Comparison of ENCODE assay signal across 1 cellular context in the genomic region with DNA sequence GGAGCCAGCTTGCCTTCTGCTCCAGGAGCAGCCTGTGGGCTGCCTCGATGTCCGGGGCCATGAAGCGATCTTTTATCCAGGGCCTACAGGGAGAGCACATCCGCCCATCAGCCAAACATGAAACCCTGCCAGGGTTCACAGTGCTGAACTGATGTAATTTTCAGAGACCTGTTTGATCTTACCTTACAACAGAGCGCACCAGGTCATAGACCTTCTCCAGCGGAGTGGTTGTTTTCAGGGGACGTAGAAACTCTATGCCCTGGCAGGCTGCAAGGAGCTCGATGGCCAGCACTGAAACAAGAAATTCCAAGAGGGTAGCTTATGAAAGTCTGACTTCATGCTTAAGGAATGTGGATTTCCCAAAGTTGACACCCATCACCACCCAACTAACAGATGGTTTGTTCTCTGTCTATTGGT.
TF ChIP-seq lines count a peak whose summit lies in the region.

No MANE protein-coding gene starts in this region.

TF ChIP-seq in HepG2, 621 proteins besides CTCF, POLR2A, EP300 and RAD21 (continued from another document and continues in another):
- TF ChIP-seq, protein P1, sequence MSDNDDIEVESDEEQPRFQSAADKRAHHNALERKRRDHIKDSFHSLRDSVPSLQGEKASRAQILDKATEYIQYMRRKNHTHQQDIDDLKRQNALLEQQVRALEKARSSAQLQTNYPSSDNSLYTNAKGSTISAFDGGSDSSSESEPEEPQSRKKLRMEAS (IDR thresholded peaks at IDR 0.05), result peak; percentile 63
- TF ChIP-seq SP5 (CRISPR knock-in tag; IDR thresholded peaks at IDR 0.05; ENCODE audit: borderline replicate concordance, low read depth) (no peak), HMGA1 (CRISPR knock-in tag; conservative IDR thresholded peaks at IDR 0.05) (no peak), HNF4A (CRISPR knock-in tag; IDR thresholded peaks at IDR 0.05) (peak; percentile 91), ZSCAN30 (CRISPR knock-in tag; IDR thresholded peaks at IDR 0.05) (no peak), ZNF83 (CRISPR knock-in tag; IDR thresholded peaks at IDR 0.05; ENCODE audit: borderline replicate concordance) (no peak), MAFG (CRISPR knock-in tag; IDR thresholded peaks at IDR 0.05) (no peak), GFI1 (CRISPR knock-in tag; IDR thresholded peaks at IDR 0.05; ENCODE audit: borderline replicate concordance) (no peak), PRMT3 (CRISPR knock-in tag; IDR thresholded peaks at IDR 0.05; ENCODE audit: borderline replicate concordance, low read depth) (no peak), MIER3 (CRISPR knock-in tag; IDR thresholded peaks at IDR 0.05; ENCODE audit: borderline replicate concordance) (peak; percentile 31; the same call in 1 of the 2 replicates), ZNF329 (CRISPR knock-in tag; IDR thresholded peaks at IDR 0.05; ENCODE audit: low read depth) (peak; percentile 50; the same call in 1 of the 2 replicates), ZBTB3 (CRISPR knock-in tag; IDR thresholded peaks at IDR 0.05; ENCODE audit: borderline replicate concordance, low read depth) (no peak), ZNF446 (CRISPR knock-in tag; IDR thresholded peaks at IDR 0.05) (no peak), CBX1 (IDR thresholded peaks at IDR 0.05; ENCODE audit: low read depth) (no peak), KLF9 (CRISPR knock-in tag; IDR thresholded peaks at IDR 0.05; ENCODE audit: low read depth) (no peak), ZNF737 (CRISPR knock-in tag; IDR thresholded peaks at IDR 0.05; ENCODE audit: borderline replicate concordance) (no peak), ZBTB7B (CRISPR knock-in tag; IDR thresholded peaks at IDR 0.05) (0 out of 2 replicates have a peak, but pooled peaks have one; percentile 68), JUN (CRISPR knock-in tag; IDR thresholded peaks at IDR 0.05) (0 out of 2 replicates have a peak, but pooled peaks have one; percentile 29), DR1 (CRISPR knock-in tag; IDR thresholded peaks at IDR 0.05) (no peak), FLYWCH1 (CRISPR knock-in tag; IDR thresholded peaks at IDR 0.05) (no peak), SCMH1 (CRISPR knock-in tag; IDR thresholded peaks at IDR 0.05; ENCODE audit: borderline replicate concordance) (no peak), ZNF343 (CRISPR knock-in tag; IDR thresholded peaks at IDR 0.05) (no peak), PCBP1 (IDR thresholded peaks at IDR 0.05; ENCODE audit: borderline replicate concordance, low read depth, low read length) (no peak), AHR (CRISPR knock-in tag; IDR thresholded peaks at IDR 0.05) (no peak), HDAC1 (CRISPR knock-in tag; IDR thresholded peaks at IDR 0.05) (peak; percentile 88), FOSL2 (CRISPR knock-in tag; IDR thresholded peaks at IDR 0.05) (peak; percentile 65), ZNF225 (CRISPR knock-in tag; IDR thresholded peaks at IDR 0.05) (no peak), SP2 (CRISPR knock-in tag; IDR thresholded peaks at IDR 0.05) (no peak), TEAD2 (CRISPR knock-in tag; IDR thresholded peaks at IDR 0.05) (no peak), NCOA1 (CRISPR knock-in tag; IDR thresholded peaks at IDR 0.05) (no peak), ATM (IDR thresholded peaks at IDR 0.05; ENCODE audit: borderline replicate concordance) (no peak), SRSF4 (IDR thresholded peaks at IDR 0.05; ENCODE audit: low read depth, low read length, poor library complexity, severe bottlenecking) (no peak), ZNF224 (CRISPR knock-in tag; IDR thresholded peaks at IDR 0.05) (no peak), HNF4G (IDR thresholded peaks at IDR 0.05; ENCODE audit: borderline replicate concordance, low read depth, low read length) (peak; percentile 70), HNF4G (CRISPR knock-in tag; IDR thresholded peaks at IDR 0.05; ENCODE audit: borderline replicate concordance, low read depth) (peak; percentile 29; the same call in 1 of the 2 replicates), SSRP1 (CRISPR knock-in tag; IDR thresholded peaks at IDR 0.05) (peak; percentile 58; the same call in 1 of the 2 replicates), SPEN (CRISPR knock-in tag; IDR thresholded peaks at IDR 0.05; ENCODE audit: low read depth) (peak; percentile 59; the same call in 1 of the 2 replicates), NRL (CRISPR knock-in tag; IDR thresholded peaks at IDR 0.05; ENCODE audit: borderline replicate concordance) (no peak), ZNF556 (CRISPR knock-in tag; IDR thresholded peaks at IDR 0.05; ENCODE audit: borderline replicate concordance) (no peak), NFKBIZ (CRISPR knock-in tag; IDR thresholded peaks at IDR 0.05) (0 out of 2 replicates have a peak, but pooled peaks have one; percentile 50), CCAR2 (optimal IDR thresholded peaks at IDR 0.05; ENCODE audit: low read depth, low read length) (no peak), JUNB (CRISPR knock-in tag; IDR thresholded peaks at IDR 0.05; ENCODE audit: borderline replicate concordance) (no peak), ZNF703 (CRISPR knock-in tag; IDR thresholded peaks at IDR 0.05; ENCODE audit: borderline replicate concordance) (no peak), SMAD1 (CRISPR knock-in tag; IDR thresholded peaks at IDR 0.05; ENCODE audit: borderline replicate concordance, low read depth) (no peak), BRCA1 (CRISPR knock-in tag; IDR thresholded peaks at IDR 0.05) (no peak)
- TF ChIP-seq, protein P2, sequence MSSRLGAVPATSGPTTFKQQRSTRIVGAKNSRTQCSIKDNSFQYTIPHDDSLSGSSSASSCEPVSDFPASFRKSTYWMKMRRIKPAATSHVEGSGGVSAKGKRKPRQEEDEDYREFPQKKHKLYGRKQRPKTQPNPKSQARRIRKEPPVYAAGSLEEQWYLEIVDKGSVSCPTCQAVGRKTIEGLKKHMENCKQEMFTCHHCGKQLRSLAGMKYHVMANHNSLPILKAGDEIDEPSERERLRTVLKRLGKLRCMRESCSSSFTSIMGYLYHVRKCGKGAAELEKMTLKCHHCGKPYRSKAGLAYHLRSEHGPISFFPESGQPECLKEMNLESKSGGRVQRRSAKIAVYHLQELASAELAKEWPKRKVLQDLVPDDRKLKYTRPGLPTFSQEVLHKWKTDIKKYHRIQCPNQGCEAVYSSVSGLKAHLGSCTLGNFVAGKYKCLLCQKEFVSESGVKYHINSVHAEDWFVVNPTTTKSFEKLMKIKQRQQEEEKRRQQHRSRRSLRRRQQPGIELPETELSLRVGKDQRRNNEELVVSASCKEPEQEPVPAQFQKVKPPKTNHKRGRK (CRISPR knock-in tag; IDR thresholded peaks at IDR 0.05), result no peak
- TF ChIP-seq, protein P3, sequence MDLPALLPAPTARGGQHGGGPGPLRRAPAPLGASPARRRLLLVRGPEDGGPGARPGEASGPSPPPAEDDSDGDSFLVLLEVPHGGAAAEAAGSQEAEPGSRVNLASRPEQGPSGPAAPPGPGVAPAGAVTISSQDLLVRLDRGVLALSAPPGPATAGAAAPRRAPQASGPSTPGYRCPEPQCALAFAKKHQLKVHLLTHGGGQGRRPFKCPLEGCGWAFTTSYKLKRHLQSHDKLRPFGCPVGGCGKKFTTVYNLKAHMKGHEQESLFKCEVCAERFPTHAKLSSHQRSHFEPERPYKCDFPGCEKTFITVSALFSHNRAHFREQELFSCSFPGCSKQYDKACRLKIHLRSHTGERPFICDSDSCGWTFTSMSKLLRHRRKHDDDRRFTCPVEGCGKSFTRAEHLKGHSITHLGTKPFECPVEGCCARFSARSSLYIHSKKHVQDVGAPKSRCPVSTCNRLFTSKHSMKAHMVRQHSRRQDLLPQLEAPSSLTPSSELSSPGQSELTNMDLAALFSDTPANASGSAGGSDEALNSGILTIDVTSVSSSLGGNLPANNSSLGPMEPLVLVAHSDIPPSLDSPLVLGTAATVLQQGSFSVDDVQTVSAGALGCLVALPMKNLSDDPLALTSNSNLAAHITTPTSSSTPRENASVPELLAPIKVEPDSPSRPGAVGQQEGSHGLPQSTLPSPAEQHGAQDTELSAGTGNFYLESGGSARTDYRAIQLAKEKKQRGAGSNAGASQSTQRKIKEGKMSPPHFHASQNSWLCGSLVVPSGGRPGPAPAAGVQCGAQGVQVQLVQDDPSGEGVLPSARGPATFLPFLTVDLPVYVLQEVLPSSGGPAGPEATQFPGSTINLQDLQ (CRISPR knock-in tag; IDR thresholded peaks at IDR 0.05), result no peak
- TF ChIP-seq, protein P4, sequence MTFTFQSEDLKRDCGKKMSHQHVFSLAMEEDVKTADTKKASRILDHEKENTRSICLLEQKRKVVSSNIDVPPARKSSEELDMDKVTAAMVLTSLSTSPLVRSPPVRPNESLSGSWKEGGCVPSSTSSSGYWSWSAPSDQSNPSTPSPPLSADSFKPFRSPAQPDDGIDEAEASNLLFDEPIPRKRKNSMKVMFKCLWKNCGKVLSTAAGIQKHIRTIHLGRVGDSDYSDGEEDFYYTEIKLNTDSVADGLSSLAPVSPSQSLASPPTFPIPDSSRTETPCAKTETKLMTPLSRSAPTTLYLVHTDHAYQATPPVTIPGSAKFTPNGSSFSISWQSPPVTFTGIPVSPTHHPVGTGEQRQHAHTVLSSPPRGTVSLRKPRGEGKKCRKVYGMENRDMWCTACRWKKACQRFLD (CRISPR knock-in tag; IDR thresholded peaks at IDR 0.05; ENCODE audit: borderline replicate concordance), result no peak
- TF ChIP-seq, protein P5, sequence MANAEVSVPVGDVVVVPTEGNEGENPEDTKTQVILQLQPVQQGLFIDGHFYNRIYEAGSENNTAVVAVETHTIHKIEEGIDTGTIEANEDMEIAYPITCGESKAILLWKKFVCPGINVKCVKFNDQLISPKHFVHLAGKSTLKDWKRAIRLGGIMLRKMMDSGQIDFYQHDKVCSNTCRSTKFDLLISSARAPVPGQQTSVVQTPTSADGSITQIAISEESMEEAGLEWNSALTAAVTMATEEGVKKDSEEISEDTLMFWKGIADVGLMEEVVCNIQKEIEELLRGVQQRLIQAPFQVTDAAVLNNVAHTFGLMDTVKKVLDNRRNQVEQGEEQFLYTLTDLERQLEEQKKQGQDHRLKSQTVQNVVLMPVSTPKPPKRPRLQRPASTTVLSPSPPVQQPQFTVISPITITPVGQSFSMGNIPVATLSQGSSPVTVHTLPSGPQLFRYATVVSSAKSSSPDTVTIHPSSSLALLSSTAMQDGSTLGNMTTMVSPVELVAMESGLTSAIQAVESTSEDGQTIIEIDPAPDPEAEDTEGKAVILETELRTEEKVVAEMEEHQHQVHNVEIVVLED (CRISPR knock-in tag; IDR thresholded peaks at IDR 0.05; ENCODE audit: borderline replicate concordance), result no peak
- TF ChIP-seq, protein P6, sequence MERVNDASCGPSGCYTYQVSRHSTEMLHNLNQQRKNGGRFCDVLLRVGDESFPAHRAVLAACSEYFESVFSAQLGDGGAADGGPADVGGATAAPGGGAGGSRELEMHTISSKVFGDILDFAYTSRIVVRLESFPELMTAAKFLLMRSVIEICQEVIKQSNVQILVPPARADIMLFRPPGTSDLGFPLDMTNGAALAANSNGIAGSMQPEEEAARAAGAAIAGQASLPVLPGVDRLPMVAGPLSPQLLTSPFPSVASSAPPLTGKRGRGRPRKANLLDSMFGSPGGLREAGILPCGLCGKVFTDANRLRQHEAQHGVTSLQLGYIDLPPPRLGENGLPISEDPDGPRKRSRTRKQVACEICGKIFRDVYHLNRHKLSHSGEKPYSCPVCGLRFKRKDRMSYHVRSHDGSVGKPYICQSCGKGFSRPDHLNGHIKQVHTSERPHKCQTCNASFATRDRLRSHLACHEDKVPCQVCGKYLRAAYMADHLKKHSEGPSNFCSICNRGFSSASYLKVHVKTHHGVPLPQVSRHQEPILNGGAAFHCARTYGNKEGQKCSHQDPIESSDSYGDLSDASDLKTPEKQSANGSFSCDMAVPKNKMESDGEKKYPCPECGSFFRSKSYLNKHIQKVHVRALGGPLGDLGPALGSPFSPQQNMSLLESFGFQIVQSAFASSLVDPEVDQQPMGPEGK (CRISPR knock-in tag; IDR thresholded peaks at IDR 0.05), result no peak
- TF ChIP-seq, protein P7, sequence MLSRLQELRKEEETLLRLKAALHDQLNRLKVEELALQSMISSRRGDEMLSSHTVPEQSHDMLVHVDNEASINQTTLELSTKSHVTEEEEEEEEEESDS (CRISPR knock-in tag; IDR thresholded peaks at IDR 0.05; ENCODE audit: borderline replicate concordance), result no peak
- TF ChIP-seq, protein P8, sequence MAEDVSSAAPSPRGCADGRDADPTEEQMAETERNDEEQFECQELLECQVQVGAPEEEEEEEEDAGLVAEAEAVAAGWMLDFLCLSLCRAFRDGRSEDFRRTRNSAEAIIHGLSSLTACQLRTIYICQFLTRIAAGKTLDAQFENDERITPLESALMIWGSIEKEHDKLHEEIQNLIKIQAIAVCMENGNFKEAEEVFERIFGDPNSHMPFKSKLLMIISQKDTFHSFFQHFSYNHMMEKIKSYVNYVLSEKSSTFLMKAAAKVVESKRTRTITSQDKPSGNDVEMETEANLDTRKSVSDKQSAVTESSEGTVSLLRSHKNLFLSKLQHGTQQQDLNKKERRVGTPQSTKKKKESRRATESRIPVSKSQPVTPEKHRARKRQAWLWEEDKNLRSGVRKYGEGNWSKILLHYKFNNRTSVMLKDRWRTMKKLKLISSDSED (CRISPR knock-in tag; IDR thresholded peaks at IDR 0.05), result no peak
- TF ChIP-seq, protein P9, sequence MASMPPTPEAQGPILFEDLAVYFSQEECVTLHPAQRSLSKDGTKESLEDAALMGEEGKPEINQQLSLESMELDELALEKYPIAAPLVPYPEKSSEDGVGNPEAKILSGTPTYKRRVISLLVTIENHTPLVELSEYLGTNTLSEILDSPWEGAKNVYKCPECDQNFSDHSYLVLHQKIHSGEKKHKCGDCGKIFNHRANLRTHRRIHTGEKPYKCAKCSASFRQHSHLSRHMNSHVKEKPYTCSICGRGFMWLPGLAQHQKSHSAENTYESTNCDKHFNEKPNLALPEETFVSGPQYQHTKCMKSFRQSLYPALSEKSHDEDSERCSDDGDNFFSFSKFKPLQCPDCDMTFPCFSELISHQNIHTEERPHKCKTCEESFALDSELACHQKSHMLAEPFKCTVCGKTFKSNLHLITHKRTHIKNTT (CRISPR knock-in tag; IDR thresholded peaks at IDR 0.05), result no peak
